ENCODE assay signal across 9 cellular contexts in the genomic region with DNA sequence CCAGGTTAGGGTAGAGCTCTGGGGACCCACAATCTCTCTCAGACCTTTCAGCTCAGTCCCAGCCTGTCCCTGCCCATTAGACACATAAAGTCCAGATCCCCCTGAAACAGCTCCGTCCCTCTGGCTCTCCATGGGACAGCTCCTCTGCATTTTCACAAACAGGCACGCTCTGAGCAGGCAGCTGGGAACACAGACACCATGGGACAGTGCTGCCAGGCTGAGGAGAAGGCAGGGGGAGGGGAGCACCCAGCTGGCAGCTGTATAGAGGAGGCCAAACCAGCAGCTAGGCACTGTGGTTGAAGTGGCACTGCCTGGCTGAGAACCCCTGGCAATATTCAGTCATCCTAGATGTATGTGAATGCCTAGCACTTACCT. TPM values are rescaled to one million over a fixed set of nuclear protein-coding genes. Genes with fewer than 3 reads are reported as not detected.
DNase-seq lines count a peak whose midpoint lies in the region; ATAC-seq and TF ChIP-seq lines count a peak whose summit lies in the region.
"Had no signal": no experiment of that assay in that cellular context is flagged by ENCODE, and none has a peak within 500 bp of the region (broad histone marks: within the 10 kb centered on the region; RNA-seq: fewer than 3 reads in every experiment).

No MANE protein-coding gene starts in this region.

- H3K4me3 ChIP-seq in liver (ENCODE audit: low read depth in 1 of 3, low read length in 3 of 3) (peak overlapping the region in 2 of 3 donors; percentile 6 to 13), thyroid gland (replicated peaks in 1 of 3) (no peak overlapping the region)

- H3K36me3 ChIP-seq in liver (ENCODE audit: control insufficient read depth in 4 of 4, insufficient read depth in 3 of 4, low read depth in 1 of 4, low read length in 3 of 4): peaks cover 0 to 6% (median 1%) of the 10 kb centered on the region in 4 donors
- H3K36me3 ChIP-seq in thyroid gland: peaks cover 4 to 8% of the 10 kb centered on the region in 2 donors

- H3K4me3 Mint-ChIP-seq in activated T-cell treated with anti-CD3 and anti-CD28 coated beads, Interleukin-2, amount 50 U/mL, for 24 hours: peak overlapping the region; percentile 85
- peak overlapping the region; percentile 87 for H3K4me3 Mint-ChIP-seq in activated naive CD8-positive, alpha-beta T cell treated with anti-CD3 and anti-CD28 coated beads, Interleukin-2, amount 10 ng/mL, durations not matched to agents 7 days and 5 days

- H3K27ac Mint-ChIP-seq in activated T-cell treated with anti-CD3 and anti-CD28 coated beads, Interleukin-2, amount 50 U/mL, for 24 hours: peak overlapping the region; percentile 90
- peak overlapping the region; percentile 70 for H3K27ac Mint-ChIP-seq in activated naive CD8-positive, alpha-beta T cell treated with anti-CD3 and anti-CD28 coated beads, Interleukin-2, amount 10 ng/mL, durations not matched to agents 7 days and 5 days

- H3K27ac ChIP-seq in liver (ENCODE audit: low read depth in 1 of 2, low read length in 2 of 2) (peak overlapping the region; percentile 97 to 98), thyroid gland (peak overlapping the region in 1 of 3 donors; percentile 92)

- POLR2A ChIA-PET in activated naive CD8-positive, alpha-beta T cell treated with anti-CD3 and anti-CD28 coated beads, Interleukin-2, amount 10 ng/mL, durations not matched to agents 7 days and 5 days (lab: Charles Lee): interaction anchor here (0.6 to 4.5 kb wide), 11 partner anchors 10 to 412 kb away, joined by 3 to 63 read pairs (median 12); a partner anchor contains a TSS

- peak overlapping the region; percentile 0 to 2 for H3K9ac ChIP-seq in liver (ENCODE audit: low read depth in 1 of 2, low read length in 2 of 2)

- H3K27me3 ChIP-seq in liver (ENCODE audit: control insufficient read depth in 4 of 4, insufficient read depth in 4 of 4, low read length in 3 of 4) (no peaks in the 10 kb centered on the region), thyroid gland (no peaks in the 10 kb centered on the region)

- ATAC-seq in activated naive CD8-positive, alpha-beta T cell treated with anti-CD3 and anti-CD28 coated beads, Interleukin-2, amount 10 ng/mL, durations not matched to agents 7 days and 5 days (ENCODE audit: low read depth): no peak
- ATAC-seq in HG03432 (IDR thresholded peaks at IDR 0.05; ENCODE audit: unreplicated experiment): no peak

- peaks cover 22% of the 10 kb centered on the region for H3K36me3 Mint-ChIP-seq in activated T-cell treated with anti-CD3 and anti-CD28 coated beads, Interleukin-2, amount 50 U/mL, for 24 hours (ENCODE audit: low read depth)
- peaks cover 16% of the 10 kb centered on the region for H3K36me3 Mint-ChIP-seq in activated naive CD8-positive, alpha-beta T cell treated with anti-CD3 and anti-CD28 coated beads, Interleukin-2, amount 10 ng/mL, durations not matched to agents 7 days and 5 days

- H3K9me3 ChIP-seq in liver (ENCODE audit: control insufficient read depth in 4 of 4, low read length in 3 of 4) (no peaks in the 10 kb centered on the region), thyroid gland (no peaks in the 10 kb centered on the region)

- TF ChIP-seq CTCF in liver (IDR thresholded peaks at IDR 0.05; ENCODE audit: low read depth, low read length, missing input control) (no peak), thyroid gland (IDR thresholded peaks at IDR 0.05) (no peak)

- H3K27me3 Mint-ChIP-seq in activated T-cell treated with anti-CD3 and anti-CD28 coated beads, Interleukin-2, amount 50 U/mL, for 24 hours: no peaks in the 10 kb centered on the region
- peaks cover 7% of the 10 kb centered on the region for H3K27me3 Mint-ChIP-seq in activated naive CD8-positive, alpha-beta T cell treated with anti-CD3 and anti-CD28 coated beads, Interleukin-2, amount 10 ng/mL, durations not matched to agents 7 days and 5 days

- H3K9me3 Mint-ChIP-seq in activated T-cell treated with anti-CD3 and anti-CD28 coated beads, Interleukin-2, amount 50 U/mL, for 24 hours: no peaks in the 10 kb centered on the region
- no peaks in the 10 kb centered on the region for H3K9me3 Mint-ChIP-seq in activated naive CD8-positive, alpha-beta T cell treated with anti-CD3 and anti-CD28 coated beads, Interleukin-2, amount 10 ng/mL, durations not matched to agents 7 days and 5 days

- 35% methylated on average over 2 of the region's 2 CpGs for WGBS in liver
- 95 to 100% methylated on average over 1 to 2 of the region's 2 CpGs for WGBS in thyroid gland, 2 donors

- peak; percentile 41 for DNase-seq in activated T-cell treated with anti-CD3 and anti-CD28 coated beads, Interleukin-2, amount 50 U/mL, for 24 hours
- DNase-seq in activated T-cell treated with anti-CD3 and anti-CD28 coated beads for 4 hours (no peak), thyroid gland (peak; percentile 20 to 35), AG08396 (ENCODE audit: low spot score) (no peak), NCI-H2081 treated with DMSO at 0.1 percent for 48 hours (lab: John Stamatoyannopoulos, UW) (no peak)
- no peak for DNase-seq in activated naive CD8-positive, alpha-beta T cell treated with anti-CD3 and anti-CD28 coated beads, Interleukin-2, amount 10 ng/mL, durations not matched to agents 7 days and 5 days

- H3K4me1 Mint-ChIP-seq in activated T-cell treated with anti-CD3 and anti-CD28 coated beads, Interleukin-2, amount 50 U/mL, for 24 hours (ENCODE audit: low read depth): peaks cover 70% of the 10 kb centered on the region
- H3K4me1 Mint-ChIP-seq in activated naive CD8-positive, alpha-beta T cell treated with anti-CD3 and anti-CD28 coated beads, Interleukin-2, amount 10 ng/mL, durations not matched to agents 7 days and 5 days: peaks cover 52% of the 10 kb centered on the region

- H3K4me1 ChIP-seq in liver (ENCODE audit: control insufficient read depth in 4 of 4, insufficient read depth in 4 of 4, low read length in 3 of 4): peaks cover 22 to 56% (median 51%) of the 10 kb centered on the region in 4 donors
- peaks cover 16 to 42% of the 10 kb centered on the region in 2 donors for H3K4me1 ChIP-seq in thyroid gland

- TF ChIP-seq RAD21 in liver (IDR thresholded peaks at IDR 0.05): no peak

- no peak for TF ChIP-seq POLR2A in thyroid gland (IDR thresholded peaks at IDR 0.05)

- intact Hi-C loops in thyroid gland (cut with DNase I): loop anchor here (10.0 kb wide), 1 partner anchor 65 kb away; a partner anchor contains a TSS

TF ChIP-seq in liver, 16 proteins besides CTCF, POLR2A, EP300 and RAD21 (continues in another document):
- TF ChIP-seq, protein P1, sequence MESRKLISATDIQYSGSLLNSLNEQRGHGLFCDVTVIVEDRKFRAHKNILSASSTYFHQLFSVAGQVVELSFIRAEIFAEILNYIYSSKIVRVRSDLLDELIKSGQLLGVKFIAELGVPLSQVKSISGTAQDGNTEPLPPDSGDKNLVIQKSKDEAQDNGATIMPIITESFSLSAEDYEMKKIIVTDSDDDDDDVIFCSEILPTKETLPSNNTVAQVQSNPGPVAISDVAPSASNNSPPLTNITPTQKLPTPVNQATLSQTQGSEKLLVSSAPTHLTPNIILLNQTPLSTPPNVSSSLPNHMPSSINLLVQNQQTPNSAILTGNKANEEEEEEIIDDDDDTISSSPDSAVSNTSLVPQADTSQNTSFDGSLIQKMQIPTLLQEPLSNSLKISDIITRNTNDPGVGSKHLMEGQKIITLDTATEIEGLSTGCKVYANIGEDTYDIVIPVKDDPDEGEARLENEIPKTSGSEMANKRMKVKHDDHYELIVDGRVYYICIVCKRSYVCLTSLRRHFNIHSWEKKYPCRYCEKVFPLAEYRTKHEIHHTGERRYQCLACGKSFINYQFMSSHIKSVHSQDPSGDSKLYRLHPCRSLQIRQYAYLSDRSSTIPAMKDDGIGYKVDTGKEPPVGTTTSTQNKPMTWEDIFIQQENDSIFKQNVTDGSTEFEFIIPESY (IDR thresholded peaks at IDR 0.05): no peak
- TF ChIP-seq, protein P2, sequence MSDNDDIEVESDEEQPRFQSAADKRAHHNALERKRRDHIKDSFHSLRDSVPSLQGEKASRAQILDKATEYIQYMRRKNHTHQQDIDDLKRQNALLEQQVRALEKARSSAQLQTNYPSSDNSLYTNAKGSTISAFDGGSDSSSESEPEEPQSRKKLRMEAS (IDR thresholded peaks at IDR 0.05): no peak
- TF ChIP-seq FOXA2 (IDR thresholded peaks at IDR 0.05) (no peak), SP1 (IDR thresholded peaks at IDR 0.05) (no peak), HNF4G (IDR thresholded peaks at IDR 0.05) (no peak)
- TF ChIP-seq, protein P3, sequence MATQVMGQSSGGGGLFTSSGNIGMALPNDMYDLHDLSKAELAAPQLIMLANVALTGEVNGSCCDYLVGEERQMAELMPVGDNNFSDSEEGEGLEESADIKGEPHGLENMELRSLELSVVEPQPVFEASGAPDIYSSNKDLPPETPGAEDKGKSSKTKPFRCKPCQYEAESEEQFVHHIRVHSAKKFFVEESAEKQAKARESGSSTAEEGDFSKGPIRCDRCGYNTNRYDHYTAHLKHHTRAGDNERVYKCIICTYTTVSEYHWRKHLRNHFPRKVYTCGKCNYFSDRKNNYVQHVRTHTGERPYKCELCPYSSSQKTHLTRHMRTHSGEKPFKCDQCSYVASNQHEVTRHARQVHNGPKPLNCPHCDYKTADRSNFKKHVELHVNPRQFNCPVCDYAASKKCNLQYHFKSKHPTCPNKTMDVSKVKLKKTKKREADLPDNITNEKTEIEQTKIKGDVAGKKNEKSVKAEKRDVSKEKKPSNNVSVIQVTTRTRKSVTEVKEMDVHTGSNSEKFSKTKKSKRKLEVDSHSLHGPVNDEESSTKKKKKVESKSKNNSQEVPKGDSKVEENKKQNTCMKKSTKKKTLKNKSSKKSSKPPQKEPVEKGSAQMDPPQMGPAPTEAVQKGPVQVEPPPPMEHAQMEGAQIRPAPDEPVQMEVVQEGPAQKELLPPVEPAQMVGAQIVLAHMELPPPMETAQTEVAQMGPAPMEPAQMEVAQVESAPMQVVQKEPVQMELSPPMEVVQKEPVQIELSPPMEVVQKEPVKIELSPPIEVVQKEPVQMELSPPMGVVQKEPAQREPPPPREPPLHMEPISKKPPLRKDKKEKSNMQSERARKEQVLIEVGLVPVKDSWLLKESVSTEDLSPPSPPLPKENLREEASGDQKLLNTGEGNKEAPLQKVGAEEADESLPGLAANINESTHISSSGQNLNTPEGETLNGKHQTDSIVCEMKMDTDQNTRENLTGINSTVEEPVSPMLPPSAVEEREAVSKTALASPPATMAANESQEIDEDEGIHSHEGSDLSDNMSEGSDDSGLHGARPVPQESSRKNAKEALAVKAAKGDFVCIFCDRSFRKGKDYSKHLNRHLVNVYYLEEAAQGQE (IDR thresholded peaks at IDR 0.05): no peak

RNA-seq across cellular contexts. Expression of a gene that starts 2.0 kb away (rescaled TPM):
- total RNA-seq in activated naive CD8-positive, alpha-beta T cell treated with anti-CD3 and anti-CD28 coated beads, Interleukin-2, amount 10 ng/mL, durations not matched to agents 7 days and 5 days: 100 to 1,000 TPM; 196 to 198 TPM
- total RNA-seq in liver (10 to 100 TPM; 10.4 to 54.0 TPM), thyroid gland (10 to 100 TPM; 30.1 to 57.7 (median 41.6) TPM)
- 10 to 100 TPM in 1 of 2 donors, 1 to 10 TPM in 1; 9.6 to 12.9 TPM for polyA plus RNA-seq in liver

RNA-seq across cellular contexts. Expression of a gene that starts 8.7 kb away (rescaled TPM):
- under 1 TPM in 1 of 2 experiments, not detected in 1; 0.19 TPM for total RNA-seq in activated naive CD8-positive, alpha-beta T cell treated with anti-CD3 and anti-CD28 coated beads, Interleukin-2, amount 10 ng/mL, durations not matched to agents 7 days and 5 days
- total RNA-seq in liver (1 to 10 TPM; 1.1 to 1.4 TPM), thyroid gland (1 to 10 TPM in 1 of 4 donors, not detected in 3; 1.0 TPM)
- under 1 TPM; 0.42 to 0.66 TPM for polyA plus RNA-seq in liver
- total RNA-seq: RPMI7951 had no signal

RNA-seq across cellular contexts. Expression of a gene that starts 43.9 kb away (rescaled TPM):
- 100 to 1,000 TPM; 118 to 125 TPM for total RNA-seq in activated naive CD8-positive, alpha-beta T cell treated with anti-CD3 and anti-CD28 coated beads, Interleukin-2, amount 10 ng/mL, durations not matched to agents 7 days and 5 days
- total RNA-seq in liver: 10 to 100 TPM; 26.9 to 39.0 TPM
- 10 to 100 TPM; 16.8 to 41.0 TPM for polyA plus RNA-seq in liver
- total RNA-seq in thyroid gland: 10 to 100 TPM; 38.8 to 55.0 (median 41.0) TPM

Comparison
In these comparisons a context has a peak if more than half of its experiments do, and no peak if none do; other contexts are left out.
1. DNase-seq: peak in activated T-cell treated with anti-CD3 and anti-CD28 coated beads, Interleukin-2, amount 50 U/mL, for 24 hours (single experiment) and thyroid gland (2 of 2); none in activated T-cell treated with anti-CD3 and anti-CD28 coated beads for 4 hours (single experiment), activated naive CD8-positive, alpha-beta T cell treated with anti-CD3 and anti-CD28 coated beads, Interleukin-2, amount 10 ng/mL, durations not matched to agents 7 days and 5 days (single experiment), AG08396 (single experiment) and NCI-H2081 treated with DMSO at 0.1 percent for 48 hours (single experiment).
2. H3K4me3 ChIP-seq: peak in liver (2 of 3); none in thyroid gland (0 of 3).